Comparison of ENCODE assay signal across 9 cellular contexts in genomic region chr17:57407287-57408063, GRCh38.
DNase-seq lines count a peak whose midpoint lies in the region; TF ChIP-seq lines count a peak whose summit lies in the region.
"Had no signal": no experiment of that assay in that cellular context is flagged by ENCODE, and none has a peak within 500 bp of the region (broad histone marks: within the 10 kb centered on the region; RNA-seq: fewer than 3 reads in every experiment).

No MANE protein-coding gene starts in this region.

- H3K27me3 Mint-ChIP-seq in dendritic cell treated with granulocyte-macrophage colony-stimulating factor and Interleukin-4, amounts not matched to agents 40 ng/mL and 50 ng/mL, for 4 days, result no peaks in the 10 kb centered on the region

- peak; percentile 81 for DNase-seq in NCI-H2171 (lab: John Stamatoyannopoulos, UW)
- peak; percentile 86 for DNase-seq in retina
- no peak for DNase-seq in OCI-M1 (lab: John Stamatoyannopoulos, UW)
- no peak for DNase-seq in G401 (ENCODE audit: low spot score)
- no peak for DNase-seq in vagina (ENCODE audit: extremely low spot score in 2 of 2)
- no peak for DNase-seq in NCI-H226

- intact Hi-C loops in dendritic cell treated with granulocyte-macrophage colony-stimulating factor and Interleukin-4, amounts not matched to agents 40 ng/mL and 50 ng/mL, for 4 days (cut with micrococcal nuclease), result no loop called here
- intact Hi-C loops in vagina (cut with DNase I), result no loop called here

- peaks cover 0 to 14% of the 10 kb centered on the region in 2 experiments; a peak in 2 of 3 replicates for H3K36me3 ChIP-seq in HEK293 (ENCODE audit: control insufficient read depth in 2 of 2, insufficient read depth in 1 of 2, low read length in 2 of 2)
- no peaks in the 10 kb centered on the region for H3K36me3 ChIP-seq in vagina
- H3K36me3 ChIP-seq: right atrium auricular region had no signal

- H3K36me3 Mint-ChIP-seq in dendritic cell treated with granulocyte-macrophage colony-stimulating factor and Interleukin-4, amounts not matched to agents 40 ng/mL and 50 ng/mL, for 4 days (ENCODE audit: low read depth), result peaks cover 6% of the 10 kb centered on the region

- H3K27ac Mint-ChIP-seq in dendritic cell treated with granulocyte-macrophage colony-stimulating factor and Interleukin-4, amounts not matched to agents 40 ng/mL and 50 ng/mL, for 4 days, result peak overlapping the region; percentile 54

- no peak for TF ChIP-seq CTCF in HEK293 (tag by site-specific recombination; IDR thresholded peaks at IDR 0.05)
- TF ChIP-seq CTCF in vagina (IDR thresholded peaks at IDR 0.05), result no peak

- in situ Hi-C loops in G401 (cut with HindIII; ENCODE audit: low sequenced_read_pairs), result loop anchor here (5.0 kb wide), 1 partner anchor 80 kb away; no protein-coding TSS in a partner anchor

- TF ChIP-seq POLR2A in vagina (IDR thresholded peaks at IDR 0.05), result no peak

- H3K4me1 Mint-ChIP-seq in dendritic cell treated with granulocyte-macrophage colony-stimulating factor and Interleukin-4, amounts not matched to agents 40 ng/mL and 50 ng/mL, for 4 days (ENCODE audit: low read depth), result peaks cover 32% of the 10 kb centered on the region

- no peaks in the 10 kb centered on the region for H3K9me3 ChIP-seq in HEK293 (ENCODE audit: control insufficient read depth, insufficient read depth, low read depth, low read length)
- H3K9me3 ChIP-seq in vagina, result no peaks in the 10 kb centered on the region
- H3K9me3 ChIP-seq: right atrium auricular region had no signal

- no peaks in the 10 kb centered on the region for H3K27me3 ChIP-seq in vagina
- H3K27me3 ChIP-seq: right atrium auricular region had no signal

- POLR2A ChIA-PET in HEK293 (lab: Yijun Ruan, JAX), result no interaction called here

- peak overlapping the region; percentile 42 for H3K4me3 Mint-ChIP-seq in dendritic cell treated with granulocyte-macrophage colony-stimulating factor and Interleukin-4, amounts not matched to agents 40 ng/mL and 50 ng/mL, for 4 days

- no peak overlapping the region for H3K4me3 ChIP-seq in HEK293 (ENCODE audit: low read depth, low read length)
- no peak overlapping the region for H3K4me3 ChIP-seq in vagina
- H3K4me3 ChIP-seq: right atrium auricular region had no signal

- H3K9me3 Mint-ChIP-seq in dendritic cell treated with granulocyte-macrophage colony-stimulating factor and Interleukin-4, amounts not matched to agents 40 ng/mL and 50 ng/mL, for 4 days, result no peaks in the 10 kb centered on the region

- CTCF ChIA-PET in HEK293 (lab: Yijun Ruan, JAX), result interaction anchor here (0.6 to 2.2 kb wide), 3 partner anchors 164 to 294 kb away, joined by 3 to 7 read pairs (median 6); no protein-coding TSS in a partner anchor

- H3K4me1 ChIP-seq in HEK293 (ENCODE audit: control insufficient read depth, insufficient read depth, low read length), result peaks cover 25% of the 10 kb centered on the region
- peaks cover 18% of the 10 kb centered on the region for H3K4me1 ChIP-seq in vagina

- H3K27ac ChIP-seq in HEK293 (ENCODE audit: extremely low read depth, low read depth, low read length), result peak overlapping the region; percentile 34; the same call in 1 of the 2 replicates
- H3K27ac ChIP-seq in vagina, result no peak overlapping the region

TF ChIP-seq in HEK293, 187 proteins besides CTCF, POLR2A, EP300 and RAD21:
- TF ChIP-seq ZSCAN16 (tag by site-specific recombination; IDR thresholded peaks at IDR 0.05), result 0 out of 2 replicates have a peak, but pooled peaks have one; percentile 24
- no peak for TF ChIP-seq OSR2 (tag by site-specific recombination; IDR thresholded peaks at IDR 0.05)

Comparison
In these comparisons a context has a peak if more than half of its experiments do, and no peak if none do; other contexts are left out.
1. DNase-seq: peak in NCI-H2171 (single experiment) and retina (single experiment); none in OCI-M1 (single experiment), G401 (single experiment), vagina (0 of 2) and NCI-H226 (single experiment).